ENCODE assay signal across 8 cellular contexts in the genomic region with DNA sequence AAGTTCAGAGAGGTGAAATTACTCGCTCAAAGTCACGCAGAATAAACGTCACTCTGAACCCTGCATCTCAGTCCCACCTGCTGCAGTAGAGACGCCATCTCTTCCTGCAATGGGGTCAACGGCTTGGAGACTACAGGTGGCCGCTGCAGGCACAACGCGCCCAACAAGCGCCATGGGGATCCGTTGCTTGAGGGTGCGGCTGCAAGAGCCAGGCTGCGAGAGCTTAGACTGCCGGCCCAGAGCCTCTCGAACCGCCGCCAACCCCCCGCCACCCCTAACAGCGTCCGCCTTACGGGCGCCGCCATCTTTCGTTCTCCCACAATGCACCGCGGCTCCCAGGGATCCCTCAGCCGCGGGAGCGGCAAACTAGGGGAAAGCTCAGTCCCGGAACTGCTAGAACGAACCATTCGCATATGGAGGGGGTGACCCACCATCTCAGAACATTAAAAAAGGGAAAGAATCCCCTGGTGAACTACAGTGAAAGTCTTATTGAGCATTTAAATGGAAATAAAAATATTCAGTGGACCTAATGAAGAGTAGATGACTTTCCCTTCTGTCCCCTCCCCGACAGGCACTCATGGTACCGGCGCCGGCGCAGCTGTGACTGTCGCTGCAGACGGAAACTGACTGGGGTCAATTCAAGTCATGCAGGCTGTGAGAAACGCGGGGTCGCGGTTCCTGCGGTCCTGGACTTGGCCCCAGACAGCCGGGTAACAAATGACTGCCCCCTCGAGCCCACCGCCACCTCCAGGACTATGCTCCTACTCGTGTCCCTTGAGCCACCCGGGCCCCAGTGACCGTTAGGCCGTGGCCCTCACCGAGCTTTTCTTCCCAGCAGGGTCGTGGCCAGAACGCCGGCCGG.
DNase-seq lines count a peak whose midpoint lies in the region; ATAC-seq and TF ChIP-seq lines count a peak whose summit lies in the region.

Gene MRPL46 (minus strand): TSS at position 316 of the 862 bp plus-strand sequence. CDS start 11 bp downstream, at position 305.
Gene MRPS11 (plus strand): TSS at position 636 of the 862 bp plus-strand sequence. CDS start 10 bp downstream, at position 646.

- H3K9me3 Mint-ChIP-seq in central memory CD8-positive, alpha-beta T cell, result no peaks in the 10 kb centered on the region

- TF ChIP-seq CTCF in AG10803 (conservative IDR thresholded peaks at IDR 0.05; ENCODE audit: low read length), result no peak

- ATAC-seq in GM19035 (IDR thresholded peaks at IDR 0.05; ENCODE audit: unreplicated experiment), result peak; percentile 88
- ATAC-seq in HG03342 (IDR thresholded peaks at IDR 0.05; ENCODE audit: unreplicated experiment), result peak; percentile 84
- ATAC-seq in activated CD4-positive, CD25-positive, alpha-beta regulatory T cell treated with anti-CD3 and anti-CD28 coated beads, Interleukin-2, amount 50 U/mL, for 24 hours, result peak; percentile 87 to 91
- ATAC-seq in central memory CD8-positive, alpha-beta T cell (replicated peaks; ENCODE audit: extremely low read depth, poor library complexity, severe bottlenecking), result peak; percentile 96

- H3K27me3 Mint-ChIP-seq in central memory CD8-positive, alpha-beta T cell, result no peaks in the 10 kb centered on the region

- peaks cover 19% of the 10 kb centered on the region for H3K4me1 Mint-ChIP-seq in central memory CD8-positive, alpha-beta T cell

- peaks cover 38% of the 10 kb centered on the region for H3K36me3 Mint-ChIP-seq in central memory CD8-positive, alpha-beta T cell (ENCODE audit: insufficient read depth)

- H3K27ac Mint-ChIP-seq in central memory CD8-positive, alpha-beta T cell (ENCODE audit: low read depth), result peak within 1 kb of the TSS; percentile 93

- peak within 1 kb of the TSS; percentile 92 for H3K4me3 Mint-ChIP-seq in central memory CD8-positive, alpha-beta T cell

- peak; percentile 84 for DNase-seq in AG10803 (ENCODE audit: low read depth)
- peak; percentile 91 for DNase-seq in NCI-H345 treated with DMSO at 0.1 percent for 48 hours (lab: John Stamatoyannopoulos, UW; ENCODE audit: unreplicated experiment)
- peak; percentile 84 to 86 for DNase-seq in central memory CD8-positive, alpha-beta T cell (ENCODE audit: low spot score in 2 of 2)
- peak; percentile 90 for DNase-seq in islet precursor cell
- DNase-seq in stimulated activated CD4-positive, alpha-beta T cell treated with anti-CD3 and anti-CD28 coated beads, Interleukin-12 subunit alpha, Interleukin-12 subunit beta, amount 100 ng/mL, for 48 hours (ENCODE audit: low read depth in 2 of 3, low spot score in 1 of 3), result peak; percentile 81 to 88 (median 87)

- H3K4me3 ChIP-seq in AG10803 (ENCODE audit: low read length), result peak within 1 kb of the TSS; percentile 96

Comparison
In these comparisons a context has a peak if more than half of its experiments do, and no peak if none do; other contexts are left out.
1. Peak in every context shown above with its lines: DNase-seq, ATAC-seq and H3K4me3 ChIP-seq.